Comparison of ENCODE assay signal across 30 cellular contexts in genomic region chr21:35811115-35811806, GRCh38.
"Had no signal": no experiment of that assay in that cellular context is flagged by ENCODE, and none has a peak within 500 bp of the region (broad histone marks: within the 10 kb centered on the region; RNA-seq: fewer than 3 reads in every experiment).

No MANE protein-coding gene starts in this region.

- H3K4me3 ChIP-seq: ascending aorta, gastroesophageal sphincter, left lung, lung, right lobe of liver, skin epidermis, transverse colon, uterus had no signal

- H3K36me3 ChIP-seq: ascending aorta, brain microvascular endothelial cell, gastroesophageal sphincter, left lung, neutrophil, right lobe of liver, transverse colon, uterus had no signal

- H3K27me3 ChIP-seq: ascending aorta, brain microvascular endothelial cell, left lung, neutrophil, right lobe of liver, transverse colon, uterus had no signal

- H3K4me1 ChIP-seq: ascending aorta, gastroesophageal sphincter, left lung, parathyroid adenoma, right lobe of liver, transverse colon, uterus had no signal

- H3K9ac ChIP-seq: parathyroid adenoma had no signal

- H3K27ac ChIP-seq: ascending aorta, brain microvascular endothelial cell, epithelial cell of prostate, gastroesophageal sphincter, left lung, neutrophil, parathyroid adenoma, right lobe of liver, skin epidermis, transverse colon, uterus, VCaP had no signal

- H3K36me3 Mint-ChIP-seq: activated naive CD4-positive, alpha-beta T cell treated with anti-CD3 and anti-CD28 coated beads, Interleukin-2, amount 50 U/mL, for 24 hours; immature natural killer cell; mesothelial cell of epicardium; natural killer cell treated with Interleukin-12 subunit alpha and Interleukin-12 subunit beta and Interleukin-15 and Interleukin-18, amount 100 ng/mL, for 72 hours; stimulated activated naive B cell treated with anti-CD40 and anti-IgM and Interleukin-4, amounts not matched to agents 10 μg/mL and 1 μg/mL and 100 μg/mL, for 72 hours; T-cell had no signal

- H3K79me2 ChIP-seq: parathyroid adenoma had no signal

- H3K4me3 Mint-ChIP-seq: activated CD8-positive, alpha-beta T cell treated with anti-CD3 and anti-CD28 coated beads, Interleukin-2, amount 10 ng/mL, durations not matched to agents 7 days and 5 days; activated naive CD4-positive, alpha-beta T cell treated with anti-CD3 and anti-CD28 coated beads, Interleukin-2, amount 50 U/mL, for 24 hours; immature natural killer cell; mesothelial cell of epicardium; natural killer cell treated with Interleukin-12 subunit alpha and Interleukin-12 subunit beta and Interleukin-15 and Interleukin-18, amount 100 ng/mL, for 72 hours; stimulated activated naive B cell treated with anti-CD40 and anti-IgM and Interleukin-4, amounts not matched to agents 10 μg/mL and 1 μg/mL and 100 μg/mL, for 72 hours; T-cell; T-helper 2 cell treated with Interferon-gamma antibody and Interleukin-4, amounts not matched to agents 5 μg/mL and 100 μg/mL, for 36 hours had no signal

- H3K9me3 Mint-ChIP-seq: activated naive CD4-positive, alpha-beta T cell treated with anti-CD3 and anti-CD28 coated beads, Interleukin-2, amount 50 U/mL, for 24 hours; natural killer cell treated with Interleukin-12 subunit alpha and Interleukin-12 subunit beta and Interleukin-15 and Interleukin-18, amount 100 ng/mL, for 72 hours; stimulated activated naive B cell treated with anti-CD40 and anti-IgM and Interleukin-4, amounts not matched to agents 10 μg/mL and 1 μg/mL and 100 μg/mL, for 72 hours; T-cell; T-helper 2 cell treated with Interferon-gamma antibody and Interleukin-4, amounts not matched to agents 5 μg/mL and 100 μg/mL, for 36 hours had no signal

- H3K27ac Mint-ChIP-seq: activated CD8-positive, alpha-beta T cell treated with anti-CD3 and anti-CD28 coated beads, Interleukin-2, amount 10 ng/mL, durations not matched to agents 7 days and 5 days; activated naive CD4-positive, alpha-beta T cell treated with anti-CD3 and anti-CD28 coated beads, Interleukin-2, amount 50 U/mL, for 24 hours; immature natural killer cell; mesothelial cell of epicardium; natural killer cell treated with Interleukin-12 subunit alpha and Interleukin-12 subunit beta and Interleukin-15 and Interleukin-18, amount 100 ng/mL, for 72 hours; stimulated activated naive B cell treated with anti-CD40 and anti-IgM and Interleukin-4, amounts not matched to agents 10 μg/mL and 1 μg/mL and 100 μg/mL, for 72 hours; T-cell; T-helper 2 cell treated with Interferon-gamma antibody and Interleukin-4, amounts not matched to agents 5 μg/mL and 100 μg/mL, for 36 hours had no signal

- DNase-seq: activated CD4-positive, alpha-beta T cell treated with anti-CD3 and anti-CD28 coated beads, Interleukin-2, amount 50 U/mL, for 1 hour; activated CD4-positive, CD25-positive, alpha-beta regulatory T cell treated with anti-CD3 and anti-CD28 coated beads, Interleukin-2, amount 50 U/mL, for 72 hours; activated CD8-positive, alpha-beta T cell treated with anti-CD3 and anti-CD28 coated beads, Interleukin-2, amount 10 ng/mL, durations not matched to agents 7 days and 5 days; activated gamma-delta T cell treated with Interleukin-2 at 50 U/mL for 16 hours; brain microvascular endothelial cell; caudate nucleus; dermis blood vessel endothelial cell; head of caudate nucleus; hypothalamus; immature natural killer cell; left lung; right lobe of liver; stimulated activated CD4-positive, alpha-beta T cell treated with anti-CD3 and anti-CD28 coated beads, Interleukin-2, amount 100 ng/mL, for 48 hours; stimulated activated CD8-positive, alpha-beta memory T cell treated with anti-CD3 and anti-CD28 coated beads, Interleukin-4, amount 100 ng/mL, for 48 hours; stimulated activated naive B cell treated with anti-CD40 and anti-IgM and Interleukin-4, amounts not matched to agents 10 μg/mL and 1 μg/mL and 100 μg/mL, for 72 hours; T-cell; transverse colon; uterus had no signal

- ATAC-seq: activated CD8-positive, alpha-beta T cell treated with anti-CD3 and anti-CD28 coated beads, Interleukin-2, amount 10 ng/mL, durations not matched to agents 7 days and 5 days; gastroesophageal sphincter; left lung; natural killer cell treated with Interleukin-12 subunit alpha and Interleukin-12 subunit beta and Interleukin-15 and Interleukin-18, amount 100 ng/mL, for 72 hours; right lobe of liver; stimulated activated naive B cell treated with anti-CD40 and anti-IgM and Interleukin-4, amounts not matched to agents 10 μg/mL and 1 μg/mL and 100 μg/mL, for 72 hours; T-cell had no signal

- H3K27me3 Mint-ChIP-seq: activated naive CD4-positive, alpha-beta T cell treated with anti-CD3 and anti-CD28 coated beads, Interleukin-2, amount 50 U/mL, for 24 hours had no signal

- H3K4me1 Mint-ChIP-seq: activated naive CD4-positive, alpha-beta T cell treated with anti-CD3 and anti-CD28 coated beads, Interleukin-2, amount 50 U/mL, for 24 hours; immature natural killer cell; T-cell had no signal
